ENCODE assay signal across 8 cellular contexts in genomic region chr15:72229947-72230196, GRCh38. TPM values are rescaled to one million over a fixed set of nuclear protein-coding genes. Genes with fewer than 3 reads are reported as not detected.
DNase-seq lines count a peak whose midpoint lies in the region; ATAC-seq lines count a peak whose summit lies in the region.

No MANE protein-coding gene starts in this region.

- H3K4me3 ChIP-seq in ACC112 (ENCODE audit: low read depth, low read length) = peak overlapping the region; percentile 83

- no peak for ATAC-seq in naive B cell (ENCODE audit: low read depth in 2 of 2)
- ATAC-seq in activated CD4-positive, CD25-positive, alpha-beta regulatory T cell treated with anti-CD3 and anti-CD28 coated beads, Interleukin-2, amount 50 U/mL, for 24 hours = no peak

- H3K4me1 ChIP-seq in ACC112 (ENCODE audit: control insufficient read depth, insufficient read depth, low read length, unreplicated experiment) = peaks cover 24% of the 10 kb centered on the region

- peaks cover 0 to 8% of the 10 kb centered on the region in 2 donors for H3K36me3 Mint-ChIP-seq in naive B cell

- no peaks in the 10 kb centered on the region for H3K9me3 Mint-ChIP-seq in naive B cell

- H3K4me1 Mint-ChIP-seq in naive B cell = peaks cover 50 to 60% (median 58%) of the 10 kb centered on the region in 3 donors

- peaks cover 11% of the 10 kb centered on the region; the same call in 1 of the 2 replicates for H3K36me3 ChIP-seq in ACC112 (ENCODE audit: insufficient read depth, low read length)
- H3K36me3 ChIP-seq in KOPT-K1 (ENCODE audit: insufficient read depth, low read length) = peaks cover 8% of the 10 kb centered on the region

- peak overlapping the region; percentile 92 to 98 (median 97) for H3K27ac Mint-ChIP-seq in naive B cell

- H3K27me3 ChIP-seq in ACC112 (ENCODE audit: insufficient read depth, low read length) = no peaks in the 10 kb centered on the region

- peak overlapping the region; percentile 84 to 99 (median 94) for H3K4me3 Mint-ChIP-seq in naive B cell

- no peak overlapping the region for H2AFZ ChIP-seq in ACC112 (ENCODE audit: low read length, unreplicated experiment)

- H3K27ac ChIP-seq in ACC112 (ENCODE audit: low read depth, low read length) (peak overlapping the region; percentile 96), KOPT-K1 (ENCODE audit: low read depth, low read length, poor library complexity, severe bottlenecking) (peak overlapping the region; percentile 83), cingulate gyrus (ENCODE audit: low read depth, low read length) (peak overlapping the region; percentile 89)

- DNase-seq in naive B cell = no peak
- no peak for DNase-seq in NCI-H82 (lab: John Stamatoyannopoulos, UW)
- DNase-seq in hippocampal formation (lab: John Stamatoyannopoulos, UW) = no peak
- DNase-seq in NK-92 treated with Interleukin-12 subunit alpha and Interleukin-12 subunit beta, amount 100 ng/mL, for 24 hours (lab: John Stamatoyannopoulos, UW) = no peak

- H3K9me3 ChIP-seq in KOPT-K1 (ENCODE audit: insufficient read depth, low read length, poor library complexity, severe bottlenecking) = no peaks in the 10 kb centered on the region

- peaks cover 45% of the 10 kb centered on the region for H3K79me2 ChIP-seq in ACC112 (ENCODE audit: control insufficient read depth, insufficient read depth, low read length, unreplicated experiment)

- no peaks in the 10 kb centered on the region for H3K27me3 Mint-ChIP-seq in naive B cell

RNA-seq across cellular contexts. Expression of gene PKM, which starts 1.1 kb away (rescaled TPM):
- 100 to 1,000 TPM; 175 to 319 (median 227) TPM for polyA plus RNA-seq in naive B cell (ENCODE audit: low read depth in 6 of 6)

RNA-seq across cellular contexts. Expression of gene GRAMD2A, which starts 32.3 kb away (rescaled TPM):
- polyA plus RNA-seq in naive B cell (ENCODE audit: low read depth in 6 of 6) = not detected

RNA-seq across cellular contexts. Expression of gene PARP6, which starts 42.5 kb away (rescaled TPM):
- polyA plus RNA-seq in naive B cell (ENCODE audit: low read depth in 6 of 6) = 10 to 100 TPM; 22.5 to 55.4 (median 28.4) TPM
